19 cellular contexts compared by ENCODE assay signal in genomic region chr5:42600441-42600840, GRCh38.
"Had no signal": no experiment of that assay in that cellular context is flagged by ENCODE, and none has a peak within 500 bp of the region (broad histone marks: within the 10 kb centered on the region; RNA-seq: fewer than 3 reads in every experiment).

No MANE protein-coding gene starts in this region.

- H2AFZ ChIP-seq: parathyroid adenoma had no signal

- DNase-seq: foreskin melanocyte; heart right ventricle; islet precursor cell; mammary epithelial cell; naive thymus-derived CD4-positive, alpha-beta T cell; nephron progenitor cell; spleen; stimulated activated CD4-positive, alpha-beta T cell treated with anti-CD3 and anti-CD28 coated beads, Interleukin-15, amount 100 ng/mL, for 24 hours; stimulated activated CD4-positive, alpha-beta T cell treated with anti-CD3 and anti-CD28 coated beads, Interleukin-1b, Interleukin-23, amount 100 ng/mL, for 48 hours; stimulated activated CD4-positive, alpha-beta T cell treated with anti-CD3 and anti-CD28 coated beads, Interleukin-4, amount 100 ng/mL, for 24 hours; stimulated activated naive CD8-positive, alpha-beta T cell treated with anti-CD3 and anti-CD28 coated beads, Interleukin-15, amount 100 ng/mL, for 72 hours; substantia nigra; upper lobe of left lung; uterus had no signal

- ATAC-seq: heart right ventricle; left lobe of liver; naive thymus-derived CD4-positive, alpha-beta T cell; sciatic nerve; stimulated activated memory B cell treated with anti-CD40 and anti-IgM and Interleukin-4, amounts not matched to agents 10 μg/mL and 1 μg/mL and 100 μg/mL, for 72 hours; stimulated activated naive CD8-positive, alpha-beta T cell treated with anti-CD3 and anti-CD28 coated beads, Interleukin-15, amount 100 ng/mL, for 72 hours had no signal

- H3K27ac ChIP-seq: heart right ventricle, parathyroid adenoma, spleen, upper lobe of left lung, uterus had no signal

- FAIRE-seq: colon had no signal

- H3K9me3 ChIP-seq: heart right ventricle, spleen, upper lobe of left lung, uterus had no signal

- H3K9ac ChIP-seq: parathyroid adenoma had no signal

- H3K27me3 ChIP-seq: heart right ventricle, spleen, upper lobe of left lung, uterus had no signal

- H3K79me2 ChIP-seq: parathyroid adenoma had no signal

- H3K36me3 ChIP-seq: heart right ventricle, spleen, upper lobe of left lung, uterus had no signal

- H3K4me3 ChIP-seq: heart right ventricle, spleen, upper lobe of left lung, uterus had no signal

- H3K4me1 ChIP-seq: spleen, upper lobe of left lung, uterus had no signal
